In genomic region chr17:21419299-21420239, GRCh38 we compare ENCODE assay signal across 11 cellular contexts.
DNase-seq lines count a peak whose midpoint lies in the region; ATAC-seq lines count a peak whose summit lies in the region.
"Had no signal": no experiment of that assay in that cellular context is flagged by ENCODE, and none has a peak within 500 bp of the region (broad histone marks: within the 10 kb centered on the region; RNA-seq: fewer than 3 reads in every experiment).

No MANE protein-coding gene starts in this region.

- in situ Hi-C loops in ACHN (cut with HindIII; ENCODE audit: low pct_ligation_motif_present, low pct_unique_long_range_greater_than_20kb, low sequenced_read_pairs) = no loop called here

- peak; percentile 44 to 52 for ATAC-seq in activated CD4-positive, CD25-positive, alpha-beta regulatory T cell treated with anti-CD3 and anti-CD28 coated beads, Interleukin-2, amount 50 U/mL, for 24 hours
- ATAC-seq: stimulated activated memory B cell treated with anti-CD40 and anti-IgM and Interleukin-4, amounts not matched to agents 10 μg/mL and 1 μg/mL and 100 μg/mL, for 72 hours had no signal

- no peak for DNase-seq in activated CD4-positive, CD25-positive, alpha-beta regulatory T cell (lab: John Stamatoyannopoulos, UW)
- peak; percentile 56 for DNase-seq in activated CD8-positive, alpha-beta memory T cell treated with anti-CD3 and anti-CD28 coated beads, Interleukin-2, amount 50 U/mL, for 4 hours
- DNase-seq in effector CD8-positive, alpha-beta T cell (lab: John Stamatoyannopoulos, UW) = peak; percentile 52
- peak; percentile 23 for DNase-seq in stimulated activated CD4-positive, alpha-beta T cell treated with anti-CD3 and anti-CD28 coated beads, Interleukin-4, amount 100 ng/mL, for 24 hours
- DNase-seq in Kasumi-1 (lab: John Stamatoyannopoulos, UW) = no peak
- no peak for DNase-seq in ACHN
- DNase-seq in NCI-H345 (lab: John Stamatoyannopoulos, UW) = no peak
- DNase-seq: cerebellar nuclear complex, NCI-H82 had no signal

Comparison
In these comparisons a context has a peak if more than half of its experiments do, and no peak if none do; other contexts are left out.
1. DNase-seq: peak in activated CD8-positive, alpha-beta memory T cell treated with anti-CD3 and anti-CD28 coated beads, Interleukin-2, amount 50 U/mL, for 4 hours (single experiment), effector CD8-positive, alpha-beta T cell (single experiment) and stimulated activated CD4-positive, alpha-beta T cell treated with anti-CD3 and anti-CD28 coated beads, Interleukin-4, amount 100 ng/mL, for 24 hours (single experiment); none in activated CD4-positive, CD25-positive, alpha-beta regulatory T cell (0 of 4), Kasumi-1 (0 of 2), ACHN (single experiment) and NCI-H345 (single experiment).